In the genomic region with DNA sequence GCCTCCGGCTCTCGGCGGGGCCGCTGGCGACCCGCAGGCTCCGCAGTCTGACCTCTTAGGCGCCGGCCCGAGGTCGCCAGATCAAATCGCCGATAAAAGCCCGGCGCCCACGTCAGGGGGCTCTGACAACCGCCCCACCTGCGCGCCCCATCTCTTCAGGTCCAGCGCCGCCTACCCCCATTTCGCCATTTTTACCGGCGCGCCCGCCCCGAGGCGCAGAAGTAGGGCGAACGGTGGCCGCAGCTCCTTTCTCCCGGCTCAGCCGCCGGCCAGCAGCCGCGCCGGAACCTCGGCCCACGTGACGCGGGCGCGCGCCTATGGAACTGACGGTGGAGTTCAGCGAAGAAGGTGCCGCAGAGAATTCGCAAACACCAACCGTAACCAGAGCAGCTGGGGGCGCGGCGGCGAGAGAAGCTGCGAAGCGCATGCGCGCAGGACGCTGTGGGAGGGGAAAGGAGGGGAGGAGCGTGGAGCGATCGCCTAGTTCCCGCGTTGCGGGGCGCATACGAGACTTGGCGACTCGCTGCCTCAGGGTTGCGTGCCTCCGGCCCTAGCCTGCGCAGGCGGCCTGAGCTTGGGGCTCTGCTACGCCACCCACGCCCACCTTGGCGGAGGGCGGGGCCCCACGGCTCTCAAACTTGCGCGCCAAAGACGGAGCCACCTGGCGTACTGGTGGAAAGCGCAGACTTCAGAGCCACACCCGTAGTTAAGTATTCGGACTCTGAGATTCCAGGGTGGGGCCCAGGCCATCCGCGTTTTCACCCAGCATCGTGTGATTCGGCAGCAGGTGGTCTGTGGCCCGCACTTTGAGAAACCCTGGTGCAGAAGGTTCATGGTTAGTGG, we compare ENCODE assay signal across 1 cellular context.
TF ChIP-seq lines count a peak whose summit lies in the region.

A gene with protein sequence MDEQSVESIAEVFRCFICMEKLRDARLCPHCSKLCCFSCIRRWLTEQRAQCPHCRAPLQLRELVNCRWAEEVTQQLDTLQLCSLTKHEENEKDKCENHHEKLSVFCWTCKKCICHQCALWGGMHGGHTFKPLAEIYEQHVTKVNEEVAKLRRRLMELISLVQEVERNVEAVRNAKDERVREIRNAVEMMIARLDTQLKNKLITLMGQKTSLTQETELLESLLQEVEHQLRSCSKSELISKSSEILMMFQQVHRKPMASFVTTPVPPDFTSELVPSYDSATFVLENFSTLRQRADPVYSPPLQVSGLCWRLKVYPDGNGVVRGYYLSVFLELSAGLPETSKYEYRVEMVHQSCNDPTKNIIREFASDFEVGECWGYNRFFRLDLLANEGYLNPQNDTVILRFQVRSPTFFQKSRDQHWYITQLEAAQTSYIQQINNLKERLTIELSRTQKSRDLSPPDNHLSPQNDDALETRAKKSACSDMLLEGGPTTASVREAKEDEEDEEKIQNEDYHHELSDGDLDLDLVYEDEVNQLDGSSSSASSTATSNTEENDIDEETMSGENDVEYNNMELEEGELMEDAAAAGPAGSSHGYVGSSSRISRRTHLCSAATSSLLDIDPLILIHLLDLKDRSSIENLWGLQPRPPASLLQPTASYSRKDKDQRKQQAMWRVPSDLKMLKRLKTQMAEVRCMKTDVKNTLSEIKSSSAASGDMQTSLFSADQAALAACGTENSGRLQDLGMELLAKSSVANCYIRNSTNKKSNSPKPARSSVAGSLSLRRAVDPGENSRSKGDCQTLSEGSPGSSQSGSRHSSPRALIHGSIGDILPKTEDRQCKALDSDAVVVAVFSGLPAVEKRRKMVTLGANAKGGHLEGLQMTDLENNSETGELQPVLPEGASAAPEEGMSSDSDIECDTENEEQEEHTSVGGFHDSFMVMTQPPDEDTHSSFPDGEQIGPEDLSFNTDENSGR (minus strand): TSS at position 418 of the 843 bp plus-strand sequence. CDS start 419 bp downstream, outside the sequence.

TF ChIP-seq in HepG2, 621 proteins besides CTCF, POLR2A, EP300 and RAD21 (continued from another document and continues in another):
- no peak for TF ChIP-seq ZSCAN9 (CRISPR knock-in tag; IDR thresholded peaks at IDR 0.05; ENCODE audit: borderline replicate concordance)
- no peak for TF ChIP-seq ZNF234 (CRISPR knock-in tag; conservative IDR thresholded peaks at IDR 0.05)
- TF ChIP-seq, protein P1, sequence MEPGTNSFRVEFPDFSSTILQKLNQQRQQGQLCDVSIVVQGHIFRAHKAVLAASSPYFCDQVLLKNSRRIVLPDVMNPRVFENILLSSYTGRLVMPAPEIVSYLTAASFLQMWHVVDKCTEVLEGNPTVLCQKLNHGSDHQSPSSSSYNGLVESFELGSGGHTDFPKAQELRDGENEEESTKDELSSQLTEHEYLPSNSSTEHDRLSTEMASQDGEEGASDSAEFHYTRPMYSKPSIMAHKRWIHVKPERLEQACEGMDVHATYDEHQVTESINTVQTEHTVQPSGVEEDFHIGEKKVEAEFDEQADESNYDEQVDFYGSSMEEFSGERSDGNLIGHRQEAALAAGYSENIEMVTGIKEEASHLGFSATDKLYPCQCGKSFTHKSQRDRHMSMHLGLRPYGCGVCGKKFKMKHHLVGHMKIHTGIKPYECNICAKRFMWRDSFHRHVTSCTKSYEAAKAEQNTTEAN (CRISPR knock-in tag; conservative IDR thresholded peaks at IDR 0.05) = 0 out of 2 replicates have a peak, but pooled peaks have one; percentile 44
- peak; percentile 36; the same call in 1 of the 2 replicates for TF ChIP-seq ZNF460 (CRISPR knock-in tag; IDR thresholded peaks at IDR 0.05; ENCODE audit: borderline replicate concordance)
- no peak; the same call in 1 of the 2 replicates for TF ChIP-seq ZNF850 (CRISPR knock-in tag; conservative IDR thresholded peaks at IDR 0.05)
- peak; percentile 99 for TF ChIP-seq ZNF772 (CRISPR knock-in tag; IDR thresholded peaks at IDR 0.05)
- peak; percentile 83 for TF ChIP-seq SP4 (CRISPR knock-in tag; IDR thresholded peaks at IDR 0.05)
- TF ChIP-seq ZSCAN20 (CRISPR knock-in tag; IDR thresholded peaks at IDR 0.05; ENCODE audit: borderline replicate concordance) = no peak
- TF ChIP-seq RAD51 (IDR thresholded peaks at IDR 0.05; ENCODE audit: borderline replicate concordance) = peak; percentile 94
- TF ChIP-seq, protein P2, sequence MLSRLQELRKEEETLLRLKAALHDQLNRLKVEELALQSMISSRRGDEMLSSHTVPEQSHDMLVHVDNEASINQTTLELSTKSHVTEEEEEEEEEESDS (CRISPR knock-in tag; IDR thresholded peaks at IDR 0.05; ENCODE audit: borderline replicate concordance) = no peak
- TF ChIP-seq ASH2L (IDR thresholded peaks at IDR 0.05; ENCODE audit: insufficient read length, low read depth, low read length) = peak; percentile 98
- TF ChIP-seq ZNF891 (CRISPR knock-in tag; IDR thresholded peaks at IDR 0.05) = peak; percentile 87
- TF ChIP-seq ZNF136 (CRISPR knock-in tag; IDR thresholded peaks at IDR 0.05; ENCODE audit: low read depth) = peak; percentile 31; the same call in 1 of the 2 replicates
- no peak for TF ChIP-seq HNF1A (IDR thresholded peaks at IDR 0.05; ENCODE audit: low read depth)
- TF ChIP-seq HNF1A (CRISPR knock-in tag; IDR thresholded peaks at IDR 0.05; ENCODE audit: borderline replicate concordance) = peak; percentile 60
- TF ChIP-seq MATR3 (CRISPR knock-in tag; IDR thresholded peaks at IDR 0.05) = no peak
- no peak for TF ChIP-seq NFIB (CRISPR knock-in tag; IDR thresholded peaks at IDR 0.05; ENCODE audit: borderline replicate concordance)
- TF ChIP-seq KMT2A (CRISPR knock-in tag; IDR thresholded peaks at IDR 0.05) = peak; percentile 98
- peak; percentile 62 for TF ChIP-seq EED (CRISPR knock-in tag; IDR thresholded peaks at IDR 0.05)
- no peak for TF ChIP-seq ZNF281 (CRISPR knock-in tag; IDR thresholded peaks at IDR 0.05; ENCODE audit: borderline replicate concordance)
- peak; percentile 80 for TF ChIP-seq THAP11 (CRISPR knock-in tag; IDR thresholded peaks at IDR 0.05)
- TF ChIP-seq THYN1 (CRISPR knock-in tag; IDR thresholded peaks at IDR 0.05; ENCODE audit: borderline replicate concordance, low read depth) = no peak; the same call in 1 of the 2 replicates
- TF ChIP-seq SMC3 (IDR thresholded peaks at IDR 0.05; ENCODE audit: low read length) = no peak
- TF ChIP-seq, protein P3, sequence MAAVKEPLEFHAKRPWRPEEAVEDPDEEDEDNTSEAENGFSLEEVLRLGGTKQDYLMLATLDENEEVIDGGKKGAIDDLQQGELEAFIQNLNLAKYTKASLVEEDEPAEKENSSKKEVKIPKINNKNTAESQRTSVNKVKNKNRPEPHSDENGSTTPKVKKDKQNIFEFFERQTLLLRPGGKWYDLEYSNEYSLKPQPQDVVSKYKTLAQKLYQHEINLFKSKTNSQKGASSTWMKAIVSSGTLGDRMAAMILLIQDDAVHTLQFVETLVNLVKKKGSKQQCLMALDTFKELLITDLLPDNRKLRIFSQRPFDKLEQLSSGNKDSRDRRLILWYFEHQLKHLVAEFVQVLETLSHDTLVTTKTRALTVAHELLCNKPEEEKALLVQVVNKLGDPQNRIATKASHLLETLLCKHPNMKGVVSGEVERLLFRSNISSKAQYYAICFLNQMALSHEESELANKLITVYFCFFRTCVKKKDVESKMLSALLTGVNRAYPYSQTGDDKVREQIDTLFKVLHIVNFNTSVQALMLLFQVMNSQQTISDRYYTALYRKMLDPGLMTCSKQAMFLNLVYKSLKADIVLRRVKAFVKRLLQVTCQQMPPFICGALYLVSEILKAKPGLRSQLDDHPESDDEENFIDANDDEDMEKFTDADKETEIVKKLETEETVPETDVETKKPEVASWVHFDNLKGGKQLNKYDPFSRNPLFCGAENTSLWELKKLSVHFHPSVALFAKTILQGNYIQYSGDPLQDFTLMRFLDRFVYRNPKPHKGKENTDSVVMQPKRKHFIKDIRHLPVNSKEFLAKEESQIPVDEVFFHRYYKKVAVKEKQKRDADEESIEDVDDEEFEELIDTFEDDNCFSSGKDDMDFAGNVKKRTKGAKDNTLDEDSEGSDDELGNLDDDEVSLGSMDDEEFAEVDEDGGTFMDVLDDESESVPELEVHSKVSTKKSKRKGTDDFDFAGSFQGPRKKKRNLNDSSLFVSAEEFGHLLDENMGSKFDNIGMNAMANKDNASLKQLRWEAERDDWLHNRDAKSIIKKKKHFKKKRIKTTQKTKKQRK (IDR thresholded peaks at IDR 0.05; ENCODE audit: low read length) = no peak
- TF ChIP-seq, protein P4, sequence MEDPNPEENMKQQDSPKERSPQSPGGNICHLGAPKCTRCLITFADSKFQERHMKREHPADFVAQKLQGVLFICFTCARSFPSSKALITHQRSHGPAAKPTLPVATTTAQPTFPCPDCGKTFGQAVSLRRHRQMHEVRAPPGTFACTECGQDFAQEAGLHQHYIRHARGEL (CRISPR knock-in tag; IDR thresholded peaks at IDR 0.05) = no peak
- TF ChIP-seq SCMH1 (CRISPR knock-in tag; IDR thresholded peaks at IDR 0.05; ENCODE audit: borderline replicate concordance) = no peak
- no peak for TF ChIP-seq PAWR (CRISPR knock-in tag; IDR thresholded peaks at IDR 0.05; ENCODE audit: borderline replicate concordance)
- TF ChIP-seq ZNF550 (CRISPR knock-in tag; IDR thresholded peaks at IDR 0.05; ENCODE audit: borderline replicate concordance) = no peak
- peak; percentile 88; the same call in 1 of the 2 replicates for TF ChIP-seq KDM5B (CRISPR knock-in tag; IDR thresholded peaks at IDR 0.05; ENCODE audit: borderline replicate concordance)
- TF ChIP-seq SIN3B (IDR thresholded peaks at IDR 0.05; ENCODE audit: low read length) = peak; percentile 92
- TF ChIP-seq, protein P5, sequence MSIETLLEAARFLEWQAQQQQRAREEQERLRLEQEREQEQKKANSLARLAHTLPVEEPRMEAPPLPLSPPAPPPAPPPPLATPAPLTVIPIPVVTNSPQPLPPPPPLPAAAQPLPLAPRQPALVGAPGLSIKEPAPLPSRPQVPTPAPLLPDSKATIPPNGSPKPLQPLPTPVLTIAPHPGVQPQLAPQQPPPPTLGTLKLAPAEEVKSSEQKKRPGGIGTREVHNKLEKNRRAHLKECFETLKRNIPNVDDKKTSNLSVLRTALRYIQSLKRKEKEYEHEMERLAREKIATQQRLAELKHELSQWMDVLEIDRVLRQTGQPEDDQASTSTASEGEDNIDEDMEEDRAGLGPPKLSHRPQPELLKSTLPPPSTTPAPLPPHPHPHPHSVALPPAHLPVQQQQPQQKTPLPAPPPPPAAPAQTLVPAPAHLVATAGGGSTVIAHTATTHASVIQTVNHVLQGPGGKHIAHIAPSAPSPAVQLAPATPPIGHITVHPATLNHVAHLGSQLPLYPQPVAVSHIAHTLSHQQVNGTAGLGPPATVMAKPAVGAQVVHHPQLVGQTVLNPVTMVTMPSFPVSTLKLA (IDR thresholded peaks at IDR 0.05) = peak; percentile 91
- TF ChIP-seq ZNF83 (CRISPR knock-in tag; IDR thresholded peaks at IDR 0.05; ENCODE audit: borderline replicate concordance) = no peak; the same call in 1 of the 2 replicates
- peak; percentile 93; the same call in 1 of the 2 replicates for TF ChIP-seq ZNF160 (CRISPR knock-in tag; IDR thresholded peaks at IDR 0.05)
- TF ChIP-seq, protein P6, sequence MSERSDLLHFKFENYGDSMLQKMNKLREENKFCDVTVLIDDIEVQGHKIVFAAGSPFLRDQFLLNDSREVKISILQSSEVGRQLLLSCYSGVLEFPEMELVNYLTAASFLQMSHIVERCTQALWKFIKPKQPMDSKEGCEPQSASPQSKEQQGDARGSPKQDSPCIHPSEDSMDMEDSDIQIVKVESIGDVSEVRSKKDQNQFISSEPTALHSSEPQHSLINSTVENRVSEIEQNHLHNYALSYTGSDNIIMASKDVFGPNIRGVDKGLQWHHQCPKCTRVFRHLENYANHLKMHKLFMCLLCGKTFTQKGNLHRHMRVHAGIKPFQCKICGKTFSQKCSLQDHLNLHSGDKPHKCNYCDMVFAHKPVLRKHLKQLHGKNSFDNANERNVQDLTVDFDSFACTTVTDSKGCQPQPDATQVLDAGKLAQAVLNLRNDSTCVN (CRISPR knock-in tag; IDR thresholded peaks at IDR 0.05; ENCODE audit: borderline replicate concordance) = no peak; the same call in 1 of the 2 replicates
- TF ChIP-seq ZNF740 (CRISPR knock-in tag; IDR thresholded peaks at IDR 0.05) = 0 out of 2 replicates have a peak, but pooled peaks have one; percentile 30
- TF ChIP-seq DR1 (CRISPR knock-in tag; IDR thresholded peaks at IDR 0.05) = peak; percentile 92
